Comparison of ENCODE assay signal across 8 cellular contexts in genomic region chr15:90869601-90870353, GRCh38. TPM values are rescaled to one million over a fixed set of nuclear protein-coding genes. Genes with fewer than 3 reads are reported as not detected.
A peak's percentile ranks its signal among the peaks of the same experiment; 100 is the strongest.
DNase-seq lines count a peak whose midpoint lies in the region; ATAC-seq and TF ChIP-seq lines count a peak whose summit lies in the region.

No MANE protein-coding gene starts in this region.

- H3K36me3 ChIP-seq in smooth muscle cell (ENCODE audit: low read depth) = no peaks in the 10 kb centered on the region

- no peak for TF ChIP-seq CTCF in smooth muscle cell (IDR thresholded peaks at IDR 0.05; ENCODE audit: borderline replicate concordance, insufficient read depth, poor library complexity, severe bottlenecking)

- 27% methylated on average over 9 of the region's 9 CpGs for WGBS in smooth muscle cell (ENCODE audit: low lambda C conversion rate)

- peaks cover 28% of the 10 kb centered on the region for H3K79me2 ChIP-seq in smooth muscle cell (ENCODE audit: low read depth)

- no peaks in the 10 kb centered on the region for H3K9me3 ChIP-seq in smooth muscle cell (replicated peaks; ENCODE audit: low read depth)

- H2AFZ ChIP-seq in smooth muscle cell (ENCODE audit: low read depth) = no peak overlapping the region

- H4K20me1 ChIP-seq in smooth muscle cell (ENCODE audit: low read depth) = peaks cover 18% of the 10 kb centered on the region

- peak overlapping the region; percentile 91 for H3K27ac ChIP-seq in smooth muscle cell (ENCODE audit: low read depth)

- no peaks in the 10 kb centered on the region for H3K27me3 ChIP-seq in smooth muscle cell (ENCODE audit: low read depth)

- H3K4me1 ChIP-seq in smooth muscle cell (ENCODE audit: low read depth) = peaks cover 55% of the 10 kb centered on the region

- peaks cover 36% of the 10 kb centered on the region for H3F3A ChIP-seq in smooth muscle cell (ENCODE audit: low read depth)

- H3K4me3 ChIP-seq in smooth muscle cell = no peak overlapping the region

- peak; percentile 41 for DNase-seq in activated naive CD4-positive, alpha-beta T cell treated with Interleukin-2 at 50 U/mL for 16 hours
- DNase-seq in activated naive CD4-positive, alpha-beta T cell (lab: John Stamatoyannopoulos, UW) = no peak
- DNase-seq in SHP77 (lab: John Stamatoyannopoulos, UW) (peak; percentile 51 to 67), brain pericyte (ENCODE audit: low read depth, low spot score) (peak; percentile 68), islet precursor cell (peak; percentile 99), smooth muscle cell (lab: John Stamatoyannopoulos, UW; ENCODE audit: unreplicated experiment) (no peak), cerebellum (ENCODE audit: low spot score) (no peak)

- peak overlapping the region; percentile 92 for H3K4me2 ChIP-seq in smooth muscle cell

- H3K9ac ChIP-seq in smooth muscle cell (ENCODE audit: low read depth) = no peak overlapping the region

- ATAC-seq in GM18870 (IDR thresholded peaks at IDR 0.05; ENCODE audit: unreplicated experiment) = no peak

RNA-seq across cellular contexts. Expression of gene FURIN, which starts 1.4 kb away (rescaled TPM):
- total RNA-seq in smooth muscle cell = 52.5 and 66.0 TPM in 2 replicates
- polyA plus RNA-seq in smooth muscle cell = 113 and 121 TPM in 2 replicates
- total RNA-seq in cerebellum = 11.3 TPM

RNA-seq across cellular contexts. Expression of gene FES, which starts 14.5 kb away (rescaled TPM):
- total RNA-seq in smooth muscle cell = 4.9 and 6.3 TPM in 2 replicates
- 6.2 and 8.2 TPM in 2 replicates for polyA plus RNA-seq in smooth muscle cell
- 10.2 TPM for total RNA-seq in cerebellum

RNA-seq across cellular contexts. Expression of gene MAN2A2, which starts 33.3 kb away (rescaled TPM):
- total RNA-seq in smooth muscle cell = 7.1 and 11.0 TPM in 2 replicates
- polyA plus RNA-seq in smooth muscle cell = 9.7 and 15.3 TPM in 2 replicates
- total RNA-seq in cerebellum = 51.9 TPM

Comparison
In these comparisons a context has a peak if more than half of its experiments do, and no peak if none do; other contexts are left out.
1. DNase-seq: peak in activated naive CD4-positive, alpha-beta T cell treated with Interleukin-2 at 50 U/mL for 16 hours (single experiment), SHP77 (2 of 2), brain pericyte (single experiment) and islet precursor cell (single experiment); none in activated naive CD4-positive, alpha-beta T cell (0 of 4), smooth muscle cell (single experiment) and cerebellum (single experiment).